Comparison of ENCODE assay signal across 19 cellular contexts in genomic region chr1:94230920-94231319, GRCh38. TPM values are rescaled to one million over a fixed set of nuclear protein-coding genes. Genes with fewer than 3 reads are reported as not detected.
DNase-seq lines count a peak whose midpoint lies in the region; ATAC-seq and TF ChIP-seq lines count a peak whose summit lies in the region.
"Had no signal": no experiment of that assay in that cellular context is flagged by ENCODE, and none has a peak within 500 bp of the region (broad histone marks: within the 10 kb centered on the region; RNA-seq: fewer than 3 reads in every experiment).

No MANE protein-coding gene starts in this region.

- peak overlapping the region; percentile 87 for H3K4me2 ChIP-seq in PC-9

- H3K9me2 ChIP-seq in PC-9 (ENCODE audit: insufficient read depth) = no peaks in the 10 kb centered on the region

- H3K36me3 ChIP-seq in ACC112 (ENCODE audit: insufficient read depth, low read length) = 0 out of 2 replicates have a peak, but pooled peaks cover 6% of the 10 kb centered on the region
- H3K36me3 ChIP-seq in PC-9 (ENCODE audit: low read depth) = peaks cover 86% of the 10 kb centered on the region
- H3K36me3 ChIP-seq: left lung, upper lobe of left lung, WERI-Rb-1 had no signal

- H4K20me1 ChIP-seq in PC-9 (ENCODE audit: insufficient read depth) = peaks cover 90% of the 10 kb centered on the region

- no peak for TF ChIP-seq CTCF in PC-9 (conservative IDR thresholded peaks at IDR 0.05)
- no peak for TF ChIP-seq CTCF in foreskin keratinocyte (conservative IDR thresholded peaks at IDR 0.05)

- ATAC-seq in foreskin keratinocyte = no peak
- no peak for ATAC-seq in HG03520 (IDR thresholded peaks at IDR 0.05; ENCODE audit: unreplicated experiment)
- ATAC-seq: K562, left lung had no signal

- H3K9me3 ChIP-seq in PC-9 (ENCODE audit: insufficient read depth, low read depth) = no peaks in the 10 kb centered on the region
- H3K9me3 ChIP-seq: left lung, upper lobe of left lung had no signal

- POLR2A ChIA-PET in PC-9 (lab: Charles Lee; ENCODE audit: unreplicated experiment) = no interaction called here

- no peaks in the 10 kb centered on the region for H3K27me3 ChIP-seq in ACC112 (ENCODE audit: insufficient read depth, low read length)
- H3K27me3 ChIP-seq in PC-9 (ENCODE audit: insufficient read depth, low read depth) = no peaks in the 10 kb centered on the region
- no peaks in the 10 kb centered on the region for H3K27me3 ChIP-seq in foreskin keratinocyte
- H3K27me3 ChIP-seq: upper lobe of left lung had no signal

- CTCF ChIA-PET in PC-9 (lab: Charles Lee) = no interaction called here

- H3K79me2 ChIP-seq in ACC112 (ENCODE audit: control insufficient read depth, insufficient read depth, low read length, unreplicated experiment) (peaks cover 95% of the 10 kb centered on the region), PC-9 (ENCODE audit: low read depth) (peaks cover 100% of the 10 kb centered on the region)

- no peak overlapping the region for H2AFZ ChIP-seq in ACC112 (ENCODE audit: low read length, unreplicated experiment)
- H2AFZ ChIP-seq in PC-9 = no peak overlapping the region

- DNase-seq in PC-9 (no peak), foreskin keratinocyte (no peak), renal cortical epithelial cell (ENCODE audit: low read depth) (peak; percentile 56), NCI-H524 (lab: John Stamatoyannopoulos, UW) (no peak), H4 (ENCODE audit: low spot score) (no peak), COLO668 (lab: John Stamatoyannopoulos, UW; ENCODE audit: unreplicated experiment) (no peak)
- DNase-seq: activated CD4-positive, alpha-beta T cell treated with anti-CD3 and anti-CD28 coated beads, Interleukin-2, amount 10 ng/mL, durations not matched to agents 7 days and 5 days; effector memory CD4-positive, alpha-beta T cell; H9; left lung; NCI-H1694; NCI-H69; upper lobe of left lung; WERI-Rb-1 had no signal

- BruUV-seq in PC-9 (replicated peaks; lab: Mats Ljungman, UMichigan) = no TSS peak

- peak overlapping the region; percentile 18; the same call in 1 of the 2 replicates for H3K4me3 ChIP-seq in ACC112 (ENCODE audit: low read depth, low read length)
- peak overlapping the region; percentile 12; the same call in 1 of the 2 replicates for H3K4me3 ChIP-seq in PC-9
- H3K4me3 ChIP-seq: K562, left lung, upper lobe of left lung had no signal

- intact Hi-C loops in PC-9 (cut with micrococcal nuclease; ENCODE audit: unreplicated experiment) = loop anchor here (10.0 kb wide), 1 partner anchor 574 kb away; no protein-coding TSS in a partner anchor

- H3F3A ChIP-seq in PC-9 (ENCODE audit: insufficient read depth, low read depth) = peaks cover 83% of the 10 kb centered on the region

- H3K27ac ChIP-seq in ACC112 (ENCODE audit: low read depth, low read length) (peak overlapping the region; percentile 20; the same call in 1 of the 2 replicates), PC-9 (peak overlapping the region; percentile 85), foreskin keratinocyte (peak overlapping the region; percentile 11)
- H3K27ac ChIP-seq: C4-2B, left lung, WERI-Rb-1 had no signal

- H3K4me1 ChIP-seq in ACC112 (ENCODE audit: control insufficient read depth, insufficient read depth, low read length, unreplicated experiment) (peaks cover 84% of the 10 kb centered on the region), PC-9 (replicated peaks; ENCODE audit: insufficient read depth) (peaks cover 95% of the 10 kb centered on the region), foreskin keratinocyte (peaks cover 50% of the 10 kb centered on the region)

RNA-seq across cellular contexts. Expression of gene ARHGAP29, which starts 6.5 kb away (rescaled TPM):
- total RNA-seq in PC-9 (2021) (123 and 137 TPM in 2 replicates), foreskin keratinocyte (172 and 231 TPM in 2 replicates), renal cortical epithelial cell (250 and 285 TPM in 2 replicates)
- 40.7 and 41.9 TPM in 2 replicates for polyA plus RNA-seq in foreskin keratinocyte
- total RNA-seq in H4 (2014; rRNA removed; shearing (Covaris generic)) = 3.6 and 4.2 TPM in 2 replicates
- total RNA-seq: activated CD4-positive, alpha-beta T cell treated with anti-CD3 and anti-CD28 coated beads, Interleukin-2, amount 10 ng/mL, durations not matched to agents 7 days and 5 days; activated T-helper 1 cell treated with anti-CD3 and anti-CD28 coated beads, Interleukin-12 subunit alpha, Interleukin-12 subunit beta, Interleukin-2, Interleukin-4 antibody, amounts not matched to agents 30 ng/mL and 10 ng/mL and 1 ng/mL, durations not matched to agents 14 hours and 24 hours and 36 hours had no signal

Comparison
In these comparisons a context has a peak if more than half of its experiments do, and no peak if none do; other contexts are left out.
1. H3K27ac ChIP-seq: peak in every context shown above with its lines; median percentile 85 in PC-9; 20 in ACC112; 11 in foreskin keratinocyte.
2. RNA of gene ARHGAP29, which starts 6.5 kb away (total RNA-seq): 250 to 285 TPM in renal cortical epithelial cell, 172 to 231 TPM in foreskin keratinocyte and 123 to 137 TPM in PC-9; 3.6 to 4.2 TPM in H4; every median in the first group is over 10 times any median in the second.